17 cellular contexts compared by ENCODE assay signal in genomic region chr2:58006256-58006951, GRCh38. TPM values are rescaled to one million over a fixed set of nuclear protein-coding genes. Genes with fewer than 3 reads are reported as not detected.
A peak's percentile ranks its signal among the peaks of the same experiment; 100 is the strongest.
DNase-seq lines count a peak whose midpoint lies in the region; ATAC-seq, FAIRE-seq and TF ChIP-seq lines count a peak whose summit lies in the region.
"Had no signal": no experiment of that assay in that cellular context is flagged by ENCODE, and none has a peak within 500 bp of the region (broad histone marks: within the 10 kb centered on the region; RNA-seq: fewer than 3 reads in every experiment).

No MANE protein-coding gene starts in this region.

- H3K9me3 Mint-ChIP-seq in activated CD4-positive, alpha-beta T cell treated with anti-CD3 and anti-CD28 coated beads for 36 hours (ENCODE audit: low read depth) = no peaks in the 10 kb centered on the region
- H3K9me3 Mint-ChIP-seq: activated naive CD8-positive, alpha-beta T cell treated with anti-CD3 and anti-CD28 coated beads for 36 hours; H9; nephron; stimulated activated naive CD8-positive, alpha-beta T cell treated with anti-CD3 and anti-CD28 coated beads, Interleukin-15, amount 100 ng/mL, for 72 hours had no signal

- POLR2A ChIA-PET in K562 (lab: Yijun Ruan, JAX) (interaction anchor here (0.8 kb wide), 1 partner anchor 418 kb away, joined by 3 read pairs; no protein-coding TSS in a partner anchor), HEK293T (lab: Yijun Ruan, JAX) (no interaction called here)
- POLR2A ChIA-PET in activated CD4-positive, alpha-beta T cell treated with anti-CD3 and anti-CD28 coated beads for 36 hours (lab: Charles Lee) = no interaction called here

- no peak overlapping the region for H3K4me3 Mint-ChIP-seq in activated CD4-positive, alpha-beta T cell treated with anti-CD3 and anti-CD28 coated beads for 36 hours
- H3K4me3 Mint-ChIP-seq: activated naive CD8-positive, alpha-beta T cell treated with anti-CD3 and anti-CD28 coated beads for 36 hours; B cell; H9; nephron; stimulated activated naive CD8-positive, alpha-beta T cell treated with anti-CD3 and anti-CD28 coated beads, Interleukin-15, amount 100 ng/mL, for 72 hours had no signal

- H3K79me2 ChIP-seq in K562 (ENCODE audit: control insufficient read depth, insufficient read depth, low read length) = no peaks in the 10 kb centered on the region
- no peaks in the 10 kb centered on the region for H3K79me2 ChIP-seq in osteoblast (ENCODE audit: insufficient read depth, low read length)

- 8% methylated on average over 2 of the region's 2 CpGs for WGBS in K562 (ENCODE audit: insufficient coverage, low coverage, missing lambda C conversion rate)

- FAIRE-seq in K562 (lab: Jason Lieb, UNC) = no peak

- H3K4me2 ChIP-seq in K562 (ENCODE audit: insufficient read depth, low read length) = peak overlapping the region; percentile 22; the same call in 1 of the 2 replicates
- H3K4me2 ChIP-seq in osteoblast (ENCODE audit: insufficient read depth, low read length) = no peak overlapping the region

- H3K27me3 ChIP-seq in K562 (ENCODE audit: control insufficient read depth in 2 of 2, insufficient read depth in 2 of 2, low read length in 2 of 2) (no peaks in the 10 kb centered on the region), osteoblast (ENCODE audit: insufficient read depth, low read length) (no peaks in the 10 kb centered on the region)
- H3K27me3 ChIP-seq: colonic mucosa, sigmoid colon had no signal

- no peaks in the 10 kb centered on the region for H3K36me3 Mint-ChIP-seq in activated CD4-positive, alpha-beta T cell treated with anti-CD3 and anti-CD28 coated beads for 36 hours (ENCODE audit: low read depth)
- H3K36me3 Mint-ChIP-seq: activated naive CD8-positive, alpha-beta T cell treated with anti-CD3 and anti-CD28 coated beads for 36 hours had no signal

- no peak for TF ChIP-seq POLR2A in K562 (conservative IDR thresholded peaks at IDR 0.05)

- H3K27ac Mint-ChIP-seq in activated CD4-positive, alpha-beta T cell treated with anti-CD3 and anti-CD28 coated beads for 36 hours = no peak overlapping the region
- H3K27ac Mint-ChIP-seq: activated naive CD8-positive, alpha-beta T cell treated with anti-CD3 and anti-CD28 coated beads for 36 hours; B cell; H9; nephron; stimulated activated naive CD8-positive, alpha-beta T cell treated with anti-CD3 and anti-CD28 coated beads, Interleukin-15, amount 100 ng/mL, for 72 hours had no signal

- no peaks in the 10 kb centered on the region for H3K4me1 Mint-ChIP-seq in activated CD4-positive, alpha-beta T cell treated with anti-CD3 and anti-CD28 coated beads for 36 hours
- H3K4me1 Mint-ChIP-seq: activated naive CD8-positive, alpha-beta T cell treated with anti-CD3 and anti-CD28 coated beads for 36 hours; B cell; H9; nephron; stimulated activated naive CD8-positive, alpha-beta T cell treated with anti-CD3 and anti-CD28 coated beads, Interleukin-15, amount 100 ng/mL, for 72 hours had no signal

- H3K4me3 ChIP-seq in K562 (no peak overlapping the region), osteoblast (ENCODE audit: insufficient read depth, low read length) (no peak overlapping the region)
- H3K4me3 ChIP-seq: colonic mucosa, sigmoid colon had no signal

- ATAC-seq in GM18858 (IDR thresholded peaks at IDR 0.05; ENCODE audit: unreplicated experiment) (peak; percentile 66), GM21619 (IDR thresholded peaks at IDR 0.05; ENCODE audit: unreplicated experiment) (peak; percentile 70), HG03108 (IDR thresholded peaks at IDR 0.05; ENCODE audit: unreplicated experiment) (peak; percentile 60), K562 (no peak)
- ATAC-seq in activated CD4-positive, alpha-beta T cell treated with anti-CD3 and anti-CD28 coated beads for 36 hours = no peak
- ATAC-seq: left ventricle myocardium superior; stimulated activated naive CD8-positive, alpha-beta T cell treated with anti-CD3 and anti-CD28 coated beads, Interleukin-15, amount 100 ng/mL, for 72 hours had no signal

- H3K27me3 Mint-ChIP-seq in activated CD4-positive, alpha-beta T cell treated with anti-CD3 and anti-CD28 coated beads for 36 hours = no peaks in the 10 kb centered on the region
- H3K27me3 Mint-ChIP-seq: activated naive CD8-positive, alpha-beta T cell treated with anti-CD3 and anti-CD28 coated beads for 36 hours; B cell; stimulated activated naive CD8-positive, alpha-beta T cell treated with anti-CD3 and anti-CD28 coated beads, Interleukin-15, amount 100 ng/mL, for 72 hours had no signal

- DNase-seq in K562 (ENCODE audit: extremely low read depth in 1 of 4, low spot score in 3 of 4) (no peak), HEK293T (ENCODE audit: extremely low spot score) (no peak), NCI-H2227 treated with DMSO at 0.1 percent for 48 hours (lab: John Stamatoyannopoulos, UW) (no peak), osteoblast (ENCODE audit: insufficient read length, low spot score, missing footprints) (no peak)
- no peak for DNase-seq in activated CD4-positive, alpha-beta T cell treated with anti-CD3 and anti-CD28 coated beads for 36 hours
- DNase-seq: activated naive CD8-positive, alpha-beta T cell treated with anti-CD3 and anti-CD28 coated beads for 36 hours; colonic mucosa; H9; left ventricle myocardium superior; sigmoid colon; stimulated activated naive CD8-positive, alpha-beta T cell treated with anti-CD3 and anti-CD28 coated beads, Interleukin-15, amount 100 ng/mL, for 72 hours; WERI-Rb-1 had no signal

- H3K9me1 ChIP-seq in K562 (ENCODE audit: control insufficient read depth, insufficient read depth, low read length) = no peaks in the 10 kb centered on the region

- no peak overlapping the region for H3K27ac ChIP-seq in K562 (ENCODE audit: extremely low read depth, low read depth, low read length)
- no peak overlapping the region for H3K27ac ChIP-seq in osteoblast (ENCODE audit: low read depth, low read length)
- H3K27ac ChIP-seq: colonic mucosa, sigmoid colon, WERI-Rb-1 had no signal

- TF ChIP-seq CTCF in K562 (IDR thresholded peaks at IDR 0.05 in 2 of 3, conservative IDR thresholded peaks at IDR 0.05 in 1 of 3; ENCODE audit: insufficient read depth in 2 of 3, low read depth in 1 of 3, low read length in 3 of 3) (no peak), osteoblast (IDR thresholded peaks at IDR 0.05; ENCODE audit: extremely low read depth, low read depth, low read length) (no peak)

- intact Hi-C loops in K562 (cut with micrococcal nuclease) = no loop called here
- intact Hi-C loops in activated CD4-positive, alpha-beta T cell treated with anti-CD3 and anti-CD28 coated beads for 36 hours (cut with DNase I, micrococcal nuclease) = no loop called here

- BruUV-seq in K562 (replicated peaks; lab: Mats Ljungman, UMichigan) = no TSS peak

- H2AFZ ChIP-seq in K562 (ENCODE audit: low read depth, low read length) (peak overlapping the region; percentile 47; the same call in 1 of the 2 replicates), osteoblast (ENCODE audit: low read length) (no peak overlapping the region)

- no peak for TF ChIP-seq EP300 in K562 (IDR thresholded peaks at IDR 0.05; ENCODE audit: low read length)

- H3K4me1 ChIP-seq in K562 (replicated peaks in 1 of 2; ENCODE audit: control insufficient read depth in 2 of 2, insufficient read depth in 2 of 2, low read length in 2 of 2) (no peaks in the 10 kb centered on the region), osteoblast (ENCODE audit: insufficient read depth, low read length) (no peaks in the 10 kb centered on the region)
- H3K4me1 ChIP-seq: colonic mucosa, sigmoid colon had no signal

- H3K9ac ChIP-seq in K562 (ENCODE audit: insufficient read depth in 1 of 2, low read depth in 2 of 2, low read length in 2 of 2) = no peak overlapping the region

- no peaks in the 10 kb centered on the region for H3K9me3 ChIP-seq in K562 (replicated peaks; ENCODE audit: control insufficient read depth, insufficient read depth, low read depth, low read length)
- no peaks in the 10 kb centered on the region for H3K9me3 ChIP-seq in osteoblast (ENCODE audit: low read depth, low read length)
- H3K9me3 ChIP-seq: colonic mucosa, sigmoid colon had no signal

- H3K36me3 ChIP-seq in K562 (ENCODE audit: control insufficient read depth, insufficient read depth, low read length) (no peaks in the 10 kb centered on the region), osteoblast (ENCODE audit: insufficient read depth, low read length) (no peaks in the 10 kb centered on the region)
- H3K36me3 ChIP-seq: colonic mucosa, sigmoid colon, WERI-Rb-1 had no signal

- no peak for TF ChIP-seq RAD21 in K562 (CRISPR knock-in tag; conservative IDR thresholded peaks at IDR 0.05 in 1 of 2, IDR thresholded peaks at IDR 0.05 in 1 of 2)

- CTCF ChIA-PET in K562 (lab: Yijun Ruan, JAX; ENCODE audit: low intra/inter-chr PET ratio) (no interaction called here), HEK293T (lab: Yijun Ruan, JAX) (no interaction called here)
- CTCF ChIA-PET in activated CD4-positive, alpha-beta T cell treated with anti-CD3 and anti-CD28 coated beads for 36 hours (lab: Charles Lee) = no interaction called here

- H4K20me1 ChIP-seq in K562 (replicated peaks; ENCODE audit: control insufficient read depth, insufficient read depth, low read length) (no peaks in the 10 kb centered on the region), osteoblast (ENCODE audit: insufficient read depth, low read length) (no peaks in the 10 kb centered on the region)

- in situ Hi-C loops in K562 (cut with MboI) = no loop called here

TF ChIP-seq in HEK293T, 16 proteins besides CTCF, POLR2A, EP300 and RAD21 (continues in another document):
- TF ChIP-seq SUZ12 (IDR thresholded peaks at IDR 0.05) (no peak), SP1 (IDR thresholded peaks at IDR 0.05) (no peak), L3MBTL2 (conservative IDR thresholded peaks at IDR 0.05) (no peak), CTBP1 (IDR thresholded peaks at IDR 0.05; ENCODE audit: borderline replicate concordance) (no peak)

RNA-seq across cellular contexts. Expression of gene VRK2, which starts 40.2 kb away (rescaled TPM):
- total RNA-seq in K562 (2011; cell fraction: chromatin; rRNA removed; ENCODE audit: low replicate concordance) = 5.3 and 17.4 TPM in 2 replicates
- 3.7 and 4.0 TPM in 2 replicates for total RNA-seq in K562 (2011; cell fraction: nucleolus; rRNA removed)
- total RNA-seq in K562 (2011; cell fraction: nucleoplasm; rRNA removed) = 5.6 and 8.5 TPM in 2 replicates
- 31.9 and 32.1 TPM in 2 replicates for total RNA-seq in K562 (2014; rRNA removed)
- total RNA-seq in K562 (2014; rRNA removed; fragmentation: Illumina TruSeq; extraction: Trizol) = 47.4 and 52.9 TPM in 2 replicates
- total RNA-seq in K562 (2015; rRNA removed; fragmentation: Illumina TruSeq; extraction: Trizol) = 44.0 and 46.5 TPM in 2 replicates
- 36.2 and 38.0 TPM in 2 replicates for total RNA-seq in K562 (2021)
- polyA plus RNA-seq in K562 (2011; rRNA removed) = 36.5 and 42.5 TPM in 2 replicates
- polyA plus RNA-seq in K562 (2011; cell fraction: cytosol; rRNA removed) = 10.2 and 18.3 TPM in 2 replicates
- 14.6 and 23.3 TPM in 2 replicates for polyA plus RNA-seq in K562 (2011; cell fraction: nucleus; rRNA removed)
- polyA plus RNA-seq in K562 (2012) = 36.3 and 36.6 TPM in 2 replicates
- polyA plus RNA-seq in K562 (2014; fragmentation: Illumina TruSeq; extraction: Trizol) = 41.8 and 49.2 TPM in 2 replicates
- polyA plus RNA-seq in K562 (2014; fragmentation: Nextera tagmentation; extraction: Ambion mirVana) = 10 to 100 TPM; 22.6 to 30.1 TPM
- polyA plus RNA-seq in K562 (2014; rRNA removed) = 27.2 and 30.1 TPM in 2 replicates
- polyA minus RNA-seq in K562 (2011; rRNA and poly(A)+ RNA removed) = 34.5 and 38.4 TPM in 2 replicates
- 14.4 and 16.8 TPM in 2 replicates for polyA minus RNA-seq in K562 (2011; cell fraction: cytosol; rRNA and poly(A)+ RNA removed)
- 10.9 and 21.5 TPM in 2 replicates for polyA minus RNA-seq in K562 (2011; cell fraction: nucleus; rRNA and poly(A)+ RNA removed)
- total RNA-seq in activated CD4-positive, alpha-beta T cell treated with anti-CD3 and anti-CD28 coated beads for 36 hours = 10 to 100 TPM; 22.1 to 28.4 TPM
- 22.1 and 25.0 TPM in 2 replicates for total RNA-seq in osteoblast

Comparison
In these comparisons a context has a peak if more than half of its experiments do, and no peak if none do; other contexts are left out.
1. ATAC-seq: peak in GM18858 (single experiment), GM21619 (single experiment) and HG03108 (single experiment); none in K562 (single experiment) and activated CD4-positive, alpha-beta T cell treated with anti-CD3 and anti-CD28 coated beads for 36 hours (single experiment).